ENCODE assay signal across 9 cellular contexts in the genomic region with DNA sequence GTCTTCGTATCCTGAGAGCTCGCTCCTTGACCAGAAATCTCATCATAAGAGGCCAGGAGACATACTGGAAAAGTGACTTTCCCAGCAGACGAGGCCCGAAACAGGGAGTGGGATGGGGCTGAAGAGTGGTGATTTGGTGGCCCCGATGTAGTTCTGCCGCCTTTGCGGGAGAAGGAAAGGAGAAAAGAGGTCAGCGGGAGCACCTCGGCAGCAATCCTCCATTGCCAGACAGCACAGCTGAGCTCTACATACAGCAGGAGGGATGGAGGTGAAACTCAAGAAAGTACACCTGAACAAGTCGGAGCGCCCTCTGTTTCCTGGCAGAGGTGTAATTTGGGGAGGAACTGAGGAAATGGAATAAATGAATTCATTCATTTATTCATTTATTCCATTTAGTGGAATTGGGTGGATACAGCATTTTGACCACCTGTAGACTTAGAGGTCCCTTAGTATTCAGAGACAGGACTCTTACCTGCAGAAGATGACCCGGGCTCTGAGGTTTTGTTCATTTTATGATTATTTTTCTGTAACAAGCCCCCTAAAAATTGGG. TPM values are rescaled to one million over a fixed set of nuclear protein-coding genes. Genes with fewer than 3 reads are reported as not detected.
A peak's percentile ranks its signal among the peaks of the same experiment; 100 is the strongest.
DNase-seq lines count a peak whose midpoint lies in the region; ATAC-seq and TF ChIP-seq lines count a peak whose summit lies in the region.
"Had no signal": no experiment of that assay in that cellular context is flagged by ENCODE, and none has a peak within 500 bp of the region (broad histone marks: within the 10 kb centered on the region; RNA-seq: fewer than 3 reads in every experiment).

No MANE protein-coding gene starts in this region.

- in situ Hi-C loops in transverse colon (cut with MboI; ENCODE audit: low pct_ligation_motif_present in 1 of 4, low pct_unique_long_range_greater_than_20kb in 1 of 4, low sequenced_read_pairs in 3 of 4), result no loop called here

- peak overlapping the region; percentile 86 for H3K4me3 Mint-ChIP-seq in memory B cell

- H3K27ac ChIP-seq in heart left ventricle (peak overlapping the region in 7 of 12 donors; percentile 13 to 77 (median 49)), ascending aorta (no peak overlapping the region), transverse colon (peak overlapping the region; percentile 80 to 84 (median 82))

- H3K4me1 ChIP-seq in heart left ventricle (peaks cover 0 to 38% (median 28%) of the 10 kb centered on the region in 12 donors), ascending aorta (peaks cover 7 to 18% of the 10 kb centered on the region in 2 donors), transverse colon (peaks cover 25 to 41% (median 30%) of the 10 kb centered on the region in 4 donors)

- TF ChIP-seq CTCF in heart left ventricle (IDR thresholded peaks at IDR 0.05), result no peak
- no peak for TF ChIP-seq CTCF in ascending aorta (IDR thresholded peaks at IDR 0.05)
- no peak for TF ChIP-seq CTCF in transverse colon (IDR thresholded peaks at IDR 0.05)

- no peak for DNase-seq in heart left ventricle
- DNase-seq in left cardiac atrium, result no peak
- DNase-seq in ascending aorta (ENCODE audit: low spot score in 2 of 2), result no peak
- DNase-seq in memory B cell (ENCODE audit: low spot score in 2 of 2), result no peak
- DNase-seq in transverse colon, result no peak
- no peak for DNase-seq in hippocampal formation (lab: John Stamatoyannopoulos, UW)

- no peak for TF ChIP-seq EP300 in transverse colon (IDR thresholded peaks at IDR 0.05; ENCODE audit: low read depth)

- intact Hi-C loops in heart left ventricle (cut with DNase I), result loop anchor here (1.0 to 5.0 kb wide), 9 partner anchors 25 to 69 kb away; a partner anchor contains a TSS
- intact Hi-C loops in left cardiac atrium (cut with DNase I), result loop anchor here in 1 of 2 donors (1.0 kb wide), 1 partner anchor 28 kb away; no protein-coding TSS in a partner anchor
- intact Hi-C loops in ascending aorta (cut with DNase I), result loop anchor here (1.0 to 2.0 kb wide), 5 partner anchors 28 to 293 kb away; a partner anchor contains a TSS
- intact Hi-C loops in transverse colon (cut with DNase I; ENCODE audit: low total_unique reads), result loop anchor here (2.0 kb wide), 1 partner anchor 27 kb away; no protein-coding TSS in a partner anchor

- H3K4me1 Mint-ChIP-seq in memory B cell, result peaks cover 30% of the 10 kb centered on the region

- ATAC-seq in heart left ventricle (no peak), left cardiac atrium (no peak), memory B cell (ENCODE audit: low read depth) (no peak), GM21515 (IDR thresholded peaks at IDR 0.05; ENCODE audit: unreplicated experiment) (no peak), HG02588 (IDR thresholded peaks at IDR 0.05; ENCODE audit: unreplicated experiment) (no peak)

- peak overlapping the region in 11 of 12 donors; percentile 21 to 60 (median 46) for H3K4me3 ChIP-seq in heart left ventricle
- H3K4me3 ChIP-seq in ascending aorta, result peak overlapping the region; percentile 53 to 58
- peak overlapping the region in 3 of 4 donors; percentile 21 to 55 (median 27) for H3K4me3 ChIP-seq in transverse colon

- TF ChIP-seq POLR2A in heart left ventricle (IDR thresholded peaks at IDR 0.05) (no peak), transverse colon (IDR thresholded peaks at IDR 0.05) (no peak)

- 15 to 20% (median 18%) methylated on average over 12 of the region's 12 CpGs for WGBS in heart left ventricle, 4 donors
- WGBS in transverse colon (ENCODE audit: low coverage in 1 of 2), 2 donors, result 10 to 27% methylated on average over 8 to 12 of the region's 12 CpGs

- H3K27me3 ChIP-seq in heart left ventricle (peaks cover 0 to 48% (median 24%) of the 10 kb centered on the region in 9 donors), ascending aorta (peaks cover 7% of the 10 kb centered on the region), transverse colon (peaks cover 33% of the 10 kb centered on the region)

- H3K9me3 ChIP-seq in heart left ventricle (no peaks in the 10 kb centered on the region), ascending aorta (no peaks in the 10 kb centered on the region), transverse colon (no peaks in the 10 kb centered on the region)

- peak overlapping the region; percentile 28 for H3K27ac Mint-ChIP-seq in memory B cell

- no peaks in the 10 kb centered on the region for H3K9me3 Mint-ChIP-seq in memory B cell

- H3K36me3 Mint-ChIP-seq in memory B cell, result no peaks in the 10 kb centered on the region

- H3K36me3 ChIP-seq in heart left ventricle (no peaks in the 10 kb centered on the region), ascending aorta (no peaks in the 10 kb centered on the region), transverse colon (no peaks in the 10 kb centered on the region)

- peaks cover 35% of the 10 kb centered on the region for H3K27me3 Mint-ChIP-seq in memory B cell

RNA-seq across cellular contexts. Expression of a gene that starts 9.2 kb away (rescaled TPM):
- total RNA-seq in heart left ventricle (not detected), left cardiac atrium (not detected), ascending aorta (not detected), transverse colon (100 to 1,000 TPM in 2 of 4 donors, 10 to 100 TPM in 1, 1 to 10 TPM in 1; 3.4 to 221 (median 151) TPM)
- not detected for polyA plus RNA-seq in heart left ventricle
- total RNA-seq: posterior vena cava had no signal

RNA-seq across cellular contexts. Expression of a gene that starts 28.1 kb away (rescaled TPM):
- under 1 TPM in 1 of 9 donors, not detected in 8; 0.68 TPM for total RNA-seq in heart left ventricle
- not detected for polyA plus RNA-seq in heart left ventricle
- total RNA-seq in left cardiac atrium, result not detected
- not detected for total RNA-seq in ascending aorta
- total RNA-seq in transverse colon, result under 1 TPM in 2 of 4 donors, not detected in 2; 0.27 to 0.95 TPM
- total RNA-seq: posterior vena cava had no signal

RNA-seq across cellular contexts. Expression of a gene that starts 32.2 kb away (rescaled TPM):
- total RNA-seq in heart left ventricle, result not detected
- not detected for polyA plus RNA-seq in heart left ventricle
- not detected for total RNA-seq in left cardiac atrium
- not detected for total RNA-seq in ascending aorta
- 10 to 100 TPM in 2 of 4 donors, 1 to 10 TPM in 1, under 1 TPM in 1; 0.40 to 14.8 (median 7.0) TPM for total RNA-seq in transverse colon
- total RNA-seq: posterior vena cava had no signal

RNA-seq across cellular contexts. Expression of a gene that starts 36.7 kb away (rescaled TPM):
- total RNA-seq in heart left ventricle, result 10 to 100 TPM; 41.6 to 64.7 (median 44.9) TPM
- 10 to 100 TPM; 38.7 to 90.3 TPM for polyA plus RNA-seq in heart left ventricle
- 10 to 100 TPM; 43.7 to 48.1 TPM for total RNA-seq in left cardiac atrium
- 7.1 TPM for total RNA-seq in ascending aorta
- 100 to 1,000 TPM in 1 of 4 donors, 10 to 100 TPM in 3; 55.3 to 276 (median 79.1) TPM for total RNA-seq in transverse colon

RNA-seq across cellular contexts. Expression of a gene that starts 42.6 kb away (rescaled TPM):
- total RNA-seq in heart left ventricle (10 to 100 TPM; 11.7 to 19.8 (median 14.7) TPM), left cardiac atrium (10 to 100 TPM; 14.7 to 16.6 TPM), ascending aorta (36.9 TPM), transverse colon (10 to 100 TPM in 3 of 4 donors, not detected in 1; 12.3 to 36.2 (median 21.6) TPM)
- polyA plus RNA-seq in heart left ventricle, result 10 to 100 TPM; 20.9 to 46.1 TPM

Comparison
In these comparisons a context has a peak if more than half of its experiments do, and no peak if none do; other contexts are left out.
1. H3K27ac ChIP-seq: peak in heart left ventricle (7 of 12) and transverse colon (4 of 4); none in ascending aorta (0 of 2).
2. Peak in every context shown above with its lines, with median percentiles within 50 percentile points of each other: H3K4me3 ChIP-seq.